In the genomic region with DNA sequence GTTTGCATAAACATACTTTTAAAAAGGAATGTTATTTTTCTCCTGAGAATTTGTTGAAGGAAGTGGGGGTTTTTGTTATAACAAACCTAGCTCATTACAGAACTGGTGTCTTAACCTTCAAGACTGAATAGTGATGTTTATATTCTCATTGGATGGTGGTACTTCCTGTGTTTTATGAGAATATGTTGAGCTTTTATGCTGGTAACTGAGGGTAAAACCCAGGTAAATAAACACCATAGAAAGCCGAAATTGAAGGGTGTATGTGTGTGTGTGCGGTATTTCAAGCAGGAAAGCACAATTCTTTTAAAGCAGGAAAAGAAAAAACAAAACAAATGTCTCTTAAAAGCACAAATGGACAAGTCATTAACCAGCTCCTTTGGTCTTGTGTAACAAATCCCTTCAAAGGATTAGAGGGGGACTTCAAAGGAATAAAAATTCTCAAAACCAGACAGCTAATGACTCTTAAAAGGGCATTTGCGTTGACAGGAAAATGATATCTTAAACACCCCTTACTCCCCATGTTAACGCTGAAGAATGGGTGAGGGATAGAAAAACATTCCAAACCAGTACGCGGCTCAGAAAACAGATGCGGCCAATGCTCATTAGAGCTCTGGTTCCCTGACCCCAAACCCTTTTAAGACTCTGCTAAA, we compare ENCODE assay signal across 9 cellular contexts. TPM values are rescaled to one million over a fixed set of nuclear protein-coding genes. Genes with fewer than 3 reads are reported as not detected.
A peak's percentile ranks its signal among the peaks of the same experiment; 100 is the strongest.
DNase-seq lines count a peak whose midpoint lies in the region; ATAC-seq, FAIRE-seq and TF ChIP-seq lines count a peak whose summit lies in the region.
"Had no signal": no experiment of that assay in that cellular context is flagged by ENCODE, and none has a peak within 500 bp of the region (broad histone marks: within the 10 kb centered on the region; RNA-seq: fewer than 3 reads in every experiment).

No MANE protein-coding gene starts in this region.

- H3K36me3 ChIP-seq in GM12878 (ENCODE audit: control insufficient read depth in 2 of 2, insufficient read depth in 2 of 2, low read length in 1 of 2) (no peaks in the 10 kb centered on the region), lung (ENCODE audit: control insufficient read depth in 2 of 2, insufficient read depth in 2 of 2, low read length in 2 of 2) (no peaks in the 10 kb centered on the region), tibial artery (no peaks in the 10 kb centered on the region), body of pancreas (replicated peaks in 1 of 2; ENCODE audit: insufficient read depth in 1 of 2, low read depth in 2 of 2) (no peaks in the 10 kb centered on the region)

- peaks cover 4 to 8% of the 10 kb centered on the region in 2 experiments for H3K27me3 ChIP-seq in GM12878 (replicated peaks in 1 of 2; ENCODE audit: control insufficient read depth in 2 of 2, insufficient read depth in 2 of 2, low read length in 1 of 2)
- no peaks in the 10 kb centered on the region for H3K27me3 ChIP-seq in lung (ENCODE audit: control insufficient read depth, insufficient read depth)
- peaks cover 0 to 54% of the 10 kb centered on the region in 2 donors for H3K27me3 ChIP-seq in tibial artery
- no peaks in the 10 kb centered on the region for H3K27me3 ChIP-seq in body of pancreas

- no peak for ATAC-seq in activated naive CD4-positive, alpha-beta T cell treated with anti-CD3 and anti-CD28 coated beads, Interleukin-2, amount 50 U/mL, for 72 hours
- no peak for ATAC-seq in GM12878
- no peak for ATAC-seq in lung (ENCODE audit: insufficient read depth, low FRiP score)
- no peak for ATAC-seq in HG03045 (IDR thresholded peaks at IDR 0.05; ENCODE audit: unreplicated experiment)
- no peak for ATAC-seq in HG03175 (IDR thresholded peaks at IDR 0.05; ENCODE audit: unreplicated experiment)
- no peak for ATAC-seq in body of pancreas

- H3K4me1 ChIP-seq in GM12878 (ENCODE audit: control insufficient read depth, insufficient read depth, low read length) (peaks cover 4% of the 10 kb centered on the region), lung (ENCODE audit: control insufficient read depth in 2 of 2, insufficient read depth in 2 of 2, low read length in 2 of 2) (peaks cover 0 to 3% of the 10 kb centered on the region in 2 donors), tibial artery (peaks cover 0 to 22% (median 14%) of the 10 kb centered on the region in 4 donors), body of pancreas (peaks cover 14% of the 10 kb centered on the region)

- in situ Hi-C loops in GM12878 (cut with MboI): no loop called here

- CTCF ChIA-PET in GM12878 (lab: Yijun Ruan, JAX): interaction anchor here (0.7 to 4.7 kb wide), 8 partner anchors 10 to 363 kb away, joined by 3 to 20 read pairs (median 3); no protein-coding TSS in a partner anchor

- no peak for TF ChIP-seq EP300 in GM12878 (IDR thresholded peaks at IDR 0.05; ENCODE audit: borderline replicate concordance in 1 of 2, control insufficient read depth in 1 of 2, low read depth in 2 of 2, low read length in 2 of 2)

- no peaks in the 10 kb centered on the region for H3K79me2 ChIP-seq in GM12878 (ENCODE audit: control insufficient read depth, insufficient read depth, low read length)

- peaks cover 48% of the 10 kb centered on the region for H3K27me3 Mint-ChIP-seq in activated naive CD4-positive, alpha-beta T cell treated with anti-CD3 and anti-CD28 coated beads, Interleukin-2, amount 50 U/mL, for 24 hours

- peaks cover 19% of the 10 kb centered on the region for H3K4me1 Mint-ChIP-seq in activated naive CD4-positive, alpha-beta T cell treated with anti-CD3 and anti-CD28 coated beads, Interleukin-2, amount 50 U/mL, for 24 hours

- H3K36me3 Mint-ChIP-seq in activated naive CD4-positive, alpha-beta T cell treated with anti-CD3 and anti-CD28 coated beads, Interleukin-2, amount 50 U/mL, for 24 hours: no peaks in the 10 kb centered on the region
- no peaks in the 10 kb centered on the region for H3K36me3 Mint-ChIP-seq in activated naive CD4-positive, alpha-beta T cell treated with anti-CD3 and anti-CD28 coated beads, Interleukin-2, amount 50 U/mL, for 72 hours

- peak overlapping the region; percentile 72; the same call in 1 of the 2 replicates for H3K4me3 ChIP-seq in GM12878
- peak overlapping the region; percentile 75 for H3K4me3 ChIP-seq in lung
- peak overlapping the region; percentile 52 to 63 for H3K4me3 ChIP-seq in tibial artery
- peak overlapping the region in 1 of 2 donors; percentile 49 for H3K4me3 ChIP-seq in body of pancreas

- no peak overlapping the region for H3K27ac Mint-ChIP-seq in activated naive CD4-positive, alpha-beta T cell treated with anti-CD3 and anti-CD28 coated beads, Interleukin-2, amount 50 U/mL, for 24 hours
- H3K27ac Mint-ChIP-seq in activated naive CD4-positive, alpha-beta T cell treated with anti-CD3 and anti-CD28 coated beads, Interleukin-2, amount 50 U/mL, for 72 hours: no peak overlapping the region

- POLR2A ChIA-PET in GM12878 (lab: Charles Lee): no interaction called here

- SMC1A ChIA-PET in GM12878 (lab: Charles Lee; ENCODE audit: uncharacterized antibody, unreplicated experiment): interaction anchor here (0.6 to 3.3 kb wide), 10 partner anchors 10 to 225 kb away, joined by 3 to 14 read pairs (median 4); a partner anchor contains a TSS

- no peak for TF ChIP-seq POLR2A in GM12878 (IDR thresholded peaks at IDR 0.05; ENCODE audit: low read depth, low read length)
- no peak for TF ChIP-seq POLR2A in body of pancreas (IDR thresholded peaks at IDR 0.05)

- no peaks in the 10 kb centered on the region for H4K20me1 ChIP-seq in GM12878 (ENCODE audit: control insufficient read depth, insufficient read depth)

- BruUV-seq in GM12878 (replicated peaks; lab: Mats Ljungman, UMichigan): no TSS peak

- H3K9me3 Mint-ChIP-seq in activated naive CD4-positive, alpha-beta T cell treated with anti-CD3 and anti-CD28 coated beads, Interleukin-2, amount 50 U/mL, for 24 hours: no peaks in the 10 kb centered on the region
- no peaks in the 10 kb centered on the region for H3K9me3 Mint-ChIP-seq in activated naive CD4-positive, alpha-beta T cell treated with anti-CD3 and anti-CD28 coated beads, Interleukin-2, amount 50 U/mL, for 72 hours

- H3K27ac ChIP-seq in GM12878 (ENCODE audit: control insufficient read depth, insufficient read depth) (no peak overlapping the region), lung (ENCODE audit: low read depth in 1 of 2, low read length in 1 of 2) (peak overlapping the region in 1 of 2 donors; percentile 88), tibial artery (no peak overlapping the region), body of pancreas (peak overlapping the region in 1 of 4 donors; percentile 26)

- TF ChIP-seq CTCF in GM12878 (IDR thresholded peaks at IDR 0.05 in 2 of 3, conservative IDR thresholded peaks at IDR 0.05 in 1 of 3; ENCODE audit: control insufficient read depth in 2 of 3, extremely low read depth in 1 of 3, insufficient read depth in 1 of 3, low read depth in 3 of 3, low read length in 3 of 3) (no peak), lung (IDR thresholded peaks at IDR 0.05; ENCODE audit: control extremely low read depth, extremely low read depth) (no peak), tibial artery (IDR thresholded peaks at IDR 0.05) (no peak), body of pancreas (IDR thresholded peaks at IDR 0.05) (no peak)

- no peak for DNase-seq in activated naive CD4-positive, alpha-beta T cell treated with anti-CD3 and anti-CD28 coated beads, Interleukin-2, amount 50 U/mL, for 72 hours (ENCODE audit: low spot score in 2 of 2)
- DNase-seq in GM12878 (ENCODE audit: low read depth, low spot score): no peak
- no peak for DNase-seq in lung (ENCODE audit: low spot score)
- no peak for DNase-seq in tibial artery
- DNase-seq in body of pancreas: no peak

- 7% methylated on average over 7 of the region's 7 CpGs for WGBS in GM12878 (ENCODE audit: insufficient coverage, insufficient replicate concordance, low lambda C conversion rate, missing lambda C conversion rate)
- WGBS in lung, 2 donors: 8 to 14% methylated on average over 7 of the region's 7 CpGs
- 49 to 57% methylated on average over 7 of the region's 7 CpGs for WGBS in body of pancreas, 2 donors

- H2AFZ ChIP-seq in GM12878 (ENCODE audit: control insufficient read depth, low read depth, low read length): no peak overlapping the region

- intact Hi-C loops in GM12878 (cut with micrococcal nuclease; ENCODE audit: unreplicated experiment) (loop anchor here (5.0 kb wide), 1 partner anchor 44 kb away; no protein-coding TSS in a partner anchor), tibial artery (cut with DNase I; ENCODE audit: low total_unique reads) (no loop called here), body of pancreas (cut with DNase I) (no loop called here)

- TF ChIP-seq RAD21 in GM12878 (IDR thresholded peaks at IDR 0.05; ENCODE audit: insufficient read depth, low read depth, low read length): no peak

- FAIRE-seq in GM12878 (lab: Jason Lieb, UNC): peak; percentile 13

- H3K9ac ChIP-seq in GM12878 (ENCODE audit: control insufficient read depth, insufficient read depth, low read length): no peak overlapping the region

- H3K4me3 Mint-ChIP-seq in activated naive CD4-positive, alpha-beta T cell treated with anti-CD3 and anti-CD28 coated beads, Interleukin-2, amount 50 U/mL, for 24 hours: peak overlapping the region; percentile 66

- peak overlapping the region; percentile 89; the same call in 1 of the 2 replicates for H3K4me2 ChIP-seq in GM12878 (ENCODE audit: control insufficient read depth, insufficient read depth)

- RAD21 ChIA-PET in GM12878 (lab: Charles Lee; ENCODE audit: unreplicated experiment): interaction anchor here (1.5 kb wide), 1 partner anchor 103 kb away, joined by 6 read pairs; no protein-coding TSS in a partner anchor

- H3K9me3 ChIP-seq in GM12878 (replicated peaks; ENCODE audit: control insufficient read depth, insufficient read depth, low read length) (no peaks in the 10 kb centered on the region), lung (ENCODE audit: control insufficient read depth in 2 of 2, insufficient read depth in 1 of 2, low read length in 1 of 2) (no peaks in the 10 kb centered on the region), tibial artery (no peaks in the 10 kb centered on the region), body of pancreas (no peaks in the 10 kb centered on the region)

RNA-seq across cellular contexts. Expression of a gene that starts 23.8 kb away (rescaled TPM):
- not detected for total RNA-seq in activated naive CD4-positive, alpha-beta T cell treated with anti-CD3 and anti-CD28 coated beads, Interleukin-2, amount 50 U/mL, for 72 hours
- total RNA-seq in GM12878 (2013; cell fraction: nucleolus; rRNA removed): not detected in 2 replicates
- 0.98 and 1.7 TPM in 2 replicates for total RNA-seq in GM12878 (2014; rRNA removed)
- 1.0 and 1.2 TPM in 2 replicates for total RNA-seq in GM12878 (2014; rRNA removed; fragmentation: Illumina TruSeq; extraction: Trizol)
- total RNA-seq in GM12878 (2021): 0.98 and 1.7 TPM in 2 replicates
- 4.0 TPM for polyA plus RNA-seq in GM12878 (2011; ENCODE audit: low read depth)
- 1.1 TPM in 2 replicates for polyA plus RNA-seq in GM12878 (2011; rRNA removed)
- polyA plus RNA-seq in GM12878 (2011; cell fraction: cytosol; rRNA removed): 0.42 and 0.53 TPM in 2 replicates
- 0.24 and 0.25 TPM in 2 replicates for polyA plus RNA-seq in GM12878 (2011; cell fraction: nucleus; rRNA removed)
- polyA plus RNA-seq in GM12878 (2012): 4.1 and 7.5 TPM in 2 replicates
- 1.4 and 1.9 TPM in 2 replicates for polyA plus RNA-seq in GM12878 (2014; fragmentation: Illumina TruSeq; extraction: Trizol)
- under 1 TPM; 0.29 to 0.47 TPM for polyA plus RNA-seq in GM12878 (2014; fragmentation: Nextera tagmentation; extraction: Ambion mirVana)
- 1.7 TPM in 2 replicates for polyA plus RNA-seq in GM12878 (2014; rRNA removed)
- polyA plus RNA-seq in GM12878 (2016; fragmentation: Nextera tagmentation; extraction: Ambion mirVana): under 1 TPM in 1 of 2 experiments, not detected in 1; 0.37 TPM
- polyA minus RNA-seq in GM12878 (2011; rRNA and poly(A)+ RNA removed): 0.37 and 0.88 TPM in 2 replicates
- not detected in 2 replicates for polyA minus RNA-seq in GM12878 (2011; cell fraction: cytosol; rRNA and poly(A)+ RNA removed)
- polyA minus RNA-seq in GM12878 (2011; cell fraction: nucleus; rRNA and poly(A)+ RNA removed): 0.12 and 0.48 TPM in 2 replicates
- total RNA-seq in lung: 10 to 100 TPM; 26.6 to 35.1 TPM
- polyA plus RNA-seq in lung: 10 to 100 TPM; 29.8 to 41.3 TPM
- 1 to 10 TPM; 7.3 to 8.0 TPM for total RNA-seq in body of pancreas
- polyA plus RNA-seq: BJ had no signal
